ENCODE assay signal across 20 cellular contexts in genomic region chr19:5372572-5373200, GRCh38. TPM values are rescaled to one million over a fixed set of nuclear protein-coding genes. Genes with fewer than 3 reads are reported as not detected.
DNase-seq lines count a peak whose midpoint lies in the region; FAIRE-seq and TF ChIP-seq lines count a peak whose summit lies in the region.
"Had no signal": no experiment of that assay in that cellular context is flagged by ENCODE, and none has a peak within 500 bp of the region (broad histone marks: within the 10 kb centered on the region; RNA-seq: fewer than 3 reads in every experiment).

No MANE protein-coding gene starts in this region.

- H3K4me1 ChIP-seq in osteoblast (ENCODE audit: insufficient read depth, low read length), result no peaks in the 10 kb centered on the region

- no peaks in the 10 kb centered on the region for H4K20me1 ChIP-seq in osteoblast (ENCODE audit: insufficient read depth, low read length)

- no peak overlapping the region for H3K27ac ChIP-seq in osteoblast (ENCODE audit: low read depth, low read length)
- H3K27ac ChIP-seq: C4-2B, KMS-11 had no signal

- H3K4me3 ChIP-seq in bronchial epithelial cell (ENCODE audit: low read depth, low read length) (no peak overlapping the region), osteoblast (ENCODE audit: insufficient read depth, low read length) (no peak overlapping the region)

- FAIRE-seq in HTR-8/SVneo (lab: Jason Lieb, UNC), result peak; percentile 69
- peak; percentile 90 for FAIRE-seq in bronchial epithelial cell (lab: Jason Lieb, UNC)
- FAIRE-seq: A204.1, GM12892, GM18507 had no signal

- DNase-seq in HTR-8/SVneo (ENCODE audit: insufficient read length, low spot score) (no peak), bronchial epithelial cell (ENCODE audit: low read depth) (no peak), osteoblast (ENCODE audit: insufficient read length, low spot score, missing footprints) (peak; percentile 3), D341Med (ENCODE audit: low spot score) (no peak), AG08395 (ENCODE audit: low spot score) (no peak), NCI-H2029 (lab: John Stamatoyannopoulos, UW) (no peak)
- DNase-seq: ACHN; AML-193; CD4-positive, alpha-beta T cell; DMS 273 treated with DMSO at 0.1 percent for 48 hours; DMS53; DND-41; EL; GOT3; H7 had no signal

- no peak overlapping the region for H2AFZ ChIP-seq in osteoblast (ENCODE audit: low read length)

- no peaks in the 10 kb centered on the region for H3K79me2 ChIP-seq in osteoblast (ENCODE audit: insufficient read depth, low read length)

- H3K9me3 ChIP-seq in osteoblast (ENCODE audit: low read depth, low read length), result no peaks in the 10 kb centered on the region

- H3K4me2 ChIP-seq in osteoblast (ENCODE audit: insufficient read depth, low read length), result no peak overlapping the region
- H3K4me2 ChIP-seq: KMS-11 had no signal

- TF ChIP-seq CTCF in bronchial epithelial cell (IDR thresholded peaks at IDR 0.05; ENCODE audit: insufficient read depth, low read length, severe bottlenecking) (no peak), osteoblast (IDR thresholded peaks at IDR 0.05; ENCODE audit: extremely low read depth, low read depth, low read length) (no peak)

- H3K36me3 ChIP-seq in bronchial epithelial cell (ENCODE audit: control insufficient read depth, insufficient read depth, low read length) (no peaks in the 10 kb centered on the region), osteoblast (ENCODE audit: insufficient read depth, low read length) (no peaks in the 10 kb centered on the region)

- H3K27me3 ChIP-seq in bronchial epithelial cell (ENCODE audit: control insufficient read depth, insufficient read depth, low read length) (no peaks in the 10 kb centered on the region), osteoblast (ENCODE audit: insufficient read depth, low read length) (peaks cover 2% of the 10 kb centered on the region)

RNA-seq across cellular contexts. Expression of gene PTPRS, which starts 32.1 kb away (rescaled TPM):
- total RNA-seq in bronchial epithelial cell (7.4 and 10.3 TPM in 2 replicates), osteoblast (218 and 227 TPM in 2 replicates)

Comparison
In these comparisons a context has a peak if more than half of its experiments do, and no peak if none do; other contexts are left out.
1. RNA of gene PTPRS, which starts 32.1 kb away (total RNA-seq): 218 to 227 TPM in osteoblast; 7.4 to 10.3 TPM in bronchial epithelial cell; every median in the first group is over 10 times any median in the second.